ENCODE assay signal across 1 cellular context in the genomic region with DNA sequence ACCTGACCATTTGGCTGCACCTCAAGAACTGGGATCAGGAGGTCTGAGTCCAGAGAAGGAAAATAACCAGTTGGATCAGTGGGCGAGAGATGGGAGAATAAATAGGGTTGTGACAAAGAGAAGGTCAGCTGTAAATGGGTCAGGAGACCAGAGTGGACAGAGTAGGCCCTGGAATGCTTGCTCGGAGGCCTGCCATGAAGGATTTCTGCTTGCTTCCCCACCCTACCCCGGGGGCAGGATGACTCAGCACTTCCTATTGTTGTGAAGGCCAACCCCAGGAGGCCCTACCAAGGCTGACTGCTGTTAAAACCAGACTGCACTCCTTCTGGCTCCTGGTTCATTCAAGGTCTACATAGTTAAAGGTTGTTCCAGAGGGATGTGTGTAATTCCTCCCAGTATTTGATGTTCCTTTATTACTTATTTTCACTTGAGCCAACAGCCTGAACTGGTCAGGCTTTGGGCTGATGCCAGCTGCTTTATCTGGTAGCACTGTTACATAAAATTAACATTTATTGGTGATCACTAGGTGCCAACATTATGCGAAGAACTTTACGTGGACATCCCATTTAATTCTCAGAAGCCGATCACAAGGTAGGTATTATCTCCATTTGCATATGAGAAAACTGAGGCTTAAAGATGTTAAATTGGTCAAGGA.
TF ChIP-seq lines count a peak whose summit lies in the region.

No MANE protein-coding gene starts in this region.

TF ChIP-seq in K562, 482 proteins besides CTCF, POLR2A, EP300 and RAD21 (continued from another document):
- TF ChIP-seq, protein P1, sequence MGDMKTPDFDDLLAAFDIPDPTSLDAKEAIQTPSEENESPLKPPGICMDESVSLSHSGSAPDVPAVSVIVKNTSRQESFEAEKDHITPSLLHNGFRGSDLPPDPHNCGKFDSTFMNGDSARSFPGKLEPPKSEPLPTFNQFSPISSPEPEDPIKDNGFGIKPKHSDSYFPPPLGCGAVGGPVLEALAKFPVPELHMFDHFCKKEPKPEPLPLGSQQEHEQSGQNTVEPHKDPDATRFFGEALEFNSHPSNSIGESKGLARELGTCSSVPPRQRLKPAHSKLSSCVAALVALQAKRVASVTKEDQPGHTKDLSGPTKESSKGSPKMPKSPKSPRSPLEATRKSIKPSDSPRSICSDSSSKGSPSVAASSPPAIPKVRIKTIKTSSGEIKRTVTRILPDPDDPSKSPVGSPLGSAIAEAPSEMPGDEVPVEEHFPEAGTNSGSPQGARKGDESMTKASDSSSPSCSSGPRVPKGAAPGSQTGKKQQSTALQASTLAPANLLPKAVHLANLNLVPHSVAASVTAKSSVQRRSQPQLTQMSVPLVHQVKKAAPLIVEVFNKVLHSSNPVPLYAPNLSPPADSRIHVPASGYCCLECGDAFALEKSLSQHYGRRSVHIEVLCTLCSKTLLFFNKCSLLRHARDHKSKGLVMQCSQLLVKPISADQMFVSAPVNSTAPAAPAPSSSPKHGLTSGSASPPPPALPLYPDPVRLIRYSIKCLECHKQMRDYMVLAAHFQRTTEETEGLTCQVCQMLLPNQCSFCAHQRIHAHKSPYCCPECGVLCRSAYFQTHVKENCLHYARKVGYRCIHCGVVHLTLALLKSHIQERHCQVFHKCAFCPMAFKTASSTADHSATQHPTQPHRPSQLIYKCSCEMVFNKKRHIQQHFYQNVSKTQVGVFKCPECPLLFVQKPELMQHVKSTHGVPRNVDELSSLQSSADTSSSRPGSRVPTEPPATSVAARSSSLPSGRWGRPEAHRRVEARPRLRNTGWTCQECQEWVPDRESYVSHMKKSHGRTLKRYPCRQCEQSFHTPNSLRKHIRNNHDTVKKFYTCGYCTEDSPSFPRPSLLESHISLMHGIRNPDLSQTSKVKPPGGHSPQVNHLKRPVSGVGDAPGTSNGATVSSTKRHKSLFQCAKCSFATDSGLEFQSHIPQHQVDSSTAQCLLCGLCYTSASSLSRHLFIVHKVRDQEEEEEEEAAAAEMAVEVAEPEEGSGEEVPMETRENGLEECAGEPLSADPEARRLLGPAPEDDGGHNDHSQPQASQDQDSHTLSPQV (IDR thresholded peaks at IDR 0.05): peak; percentile 67; the same call in 1 of the 2 replicates
- no peak for TF ChIP-seq NFIX (CRISPR knock-in tag; IDR thresholded peaks at IDR 0.05; ENCODE audit: low read depth)
- TF ChIP-seq MAFG (tag; conservative IDR thresholded peaks at IDR 0.05): peak; percentile 100
- TF ChIP-seq DIDO1 (tag; IDR thresholded peaks at IDR 0.05; ENCODE audit: low read depth): no peak
- TF ChIP-seq RFX1 (IDR thresholded peaks at IDR 0.05): no peak
- TF ChIP-seq ZC3H8 (IDR thresholded peaks at IDR 0.05): no peak
- peak; percentile 26 to 31; a peak in 1 of 4 replicates for TF ChIP-seq TRIM24 (IDR thresholded peaks at IDR 0.05)
- TF ChIP-seq, protein P2, sequence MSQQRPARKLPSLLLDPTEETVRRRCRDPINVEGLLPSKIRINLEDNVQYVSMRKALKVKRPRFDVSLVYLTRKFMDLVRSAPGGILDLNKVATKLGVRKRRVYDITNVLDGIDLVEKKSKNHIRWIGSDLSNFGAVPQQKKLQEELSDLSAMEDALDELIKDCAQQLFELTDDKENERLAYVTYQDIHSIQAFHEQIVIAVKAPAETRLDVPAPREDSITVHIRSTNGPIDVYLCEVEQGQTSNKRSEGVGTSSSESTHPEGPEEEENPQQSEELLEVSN (IDR thresholded peaks at IDR 0.05; ENCODE audit: borderline replicate concordance in 1 of 2, extremely low read depth in 1 of 2, insufficient read depth in 1 of 2, insufficient read length in 1 of 2, low read depth in 1 of 2, low read length in 1 of 2, poor library complexity in 1 of 2, severe bottlenecking in 1 of 2): no peak
